Comparison of ENCODE assay signal across 8 cellular contexts in genomic region chr9:130680836-130681768, GRCh38. TPM values are rescaled to one million over a fixed set of nuclear protein-coding genes. Genes with fewer than 3 reads are reported as not detected.
DNase-seq lines count a peak whose midpoint lies in the region; ATAC-seq and TF ChIP-seq lines count a peak whose summit lies in the region.

No MANE protein-coding gene starts in this region.

- H3K9me3 ChIP-seq in CD4-positive, CD25-positive, alpha-beta regulatory T cell (ENCODE audit: control insufficient read depth in 2 of 2, low read length in 2 of 2), result peaks cover 4 to 6% of the 10 kb centered on the region in 2 experiments
- H3K9me3 ChIP-seq in HCT116 (ENCODE audit: control insufficient read depth in 1 of 2, insufficient read depth in 1 of 2, low read depth in 1 of 2, low read length in 2 of 2) (0 out of 4 replicates have a peak, but pooled peaks cover 0 to 4% of the 10 kb centered on the region in 2 experiments), mesodermal cell (ENCODE audit: control insufficient read depth, low read length) (peaks cover 7% of the 10 kb centered on the region)

- no peaks in the 10 kb centered on the region for H3K36me3 Mint-ChIP-seq in CD4-positive, CD25-positive, alpha-beta regulatory T cell
- H3K36me3 Mint-ChIP-seq in activated CD8-positive, alpha-beta T cell treated with anti-CD3 and anti-CD28 coated beads, Interleukin-2, amount 10 ng/mL, durations not matched to agents 7 days and 5 days (ENCODE audit: low read depth), result no peaks in the 10 kb centered on the region
- peaks cover 6% of the 10 kb centered on the region for H3K36me3 Mint-ChIP-seq in effector memory CD8-positive, alpha-beta T cell (ENCODE audit: insufficient read depth)

- peak overlapping the region; percentile 40 to 73 (median 66) for H3K4me3 Mint-ChIP-seq in CD4-positive, CD25-positive, alpha-beta regulatory T cell
- H3K4me3 Mint-ChIP-seq in activated CD8-positive, alpha-beta T cell treated with anti-CD3 and anti-CD28 coated beads, Interleukin-2, amount 10 ng/mL, durations not matched to agents 7 days and 5 days, result peak overlapping the region; percentile 45
- peak overlapping the region; percentile 93 to 99 for H3K4me3 Mint-ChIP-seq in effector memory CD8-positive, alpha-beta T cell

- no peak overlapping the region for H3K27ac ChIP-seq in CD4-positive, CD25-positive, alpha-beta regulatory T cell (ENCODE audit: insufficient read depth, low read length, poor library complexity, severe bottlenecking)
- peak overlapping the region; percentile 78 for H3K27ac ChIP-seq in HCT116 (ENCODE audit: low read depth, low read length)
- no peak overlapping the region for H3K27ac ChIP-seq in mesodermal cell (ENCODE audit: low read depth, low read length, severe bottlenecking)

- peak; percentile 79 for TF ChIP-seq POLR2A in HCT116 (IDR thresholded peaks at IDR 0.05; ENCODE audit: borderline replicate concordance, extremely low read depth, insufficient read depth, insufficient read length)

- H3K9me2 ChIP-seq in HCT116 (ENCODE audit: insufficient read depth), result no peaks in the 10 kb centered on the region

- no peaks in the 10 kb centered on the region for H3K9me3 Mint-ChIP-seq in CD4-positive, CD25-positive, alpha-beta regulatory T cell
- H3K9me3 Mint-ChIP-seq in activated CD8-positive, alpha-beta T cell treated with anti-CD3 and anti-CD28 coated beads, Interleukin-2, amount 10 ng/mL, durations not matched to agents 7 days and 5 days (ENCODE audit: insufficient read depth), result no peaks in the 10 kb centered on the region
- H3K9me3 Mint-ChIP-seq in effector memory CD8-positive, alpha-beta T cell, result no peaks in the 10 kb centered on the region

- no peaks in the 10 kb centered on the region for H3K79me2 ChIP-seq in HCT116 (ENCODE audit: insufficient read depth, low read length)

- TSS peak; percentile 49 for BruUV-seq in HCT116 (replicated peaks; lab: Mats Ljungman, UMichigan)

- no peak for TF ChIP-seq CTCF in HCT116 (IDR thresholded peaks at IDR 0.05 in 2 of 3, conservative IDR thresholded peaks at IDR 0.05 in 1 of 3; ENCODE audit: borderline replicate concordance in 1 of 3, insufficient read depth in 1 of 3, low read depth in 2 of 3, low read length in 2 of 3)

- peaks cover 0 to 16% (median 4%) of the 10 kb centered on the region in 4 donors for H3K4me1 Mint-ChIP-seq in CD4-positive, CD25-positive, alpha-beta regulatory T cell
- H3K4me1 Mint-ChIP-seq in activated CD8-positive, alpha-beta T cell treated with anti-CD3 and anti-CD28 coated beads, Interleukin-2, amount 10 ng/mL, durations not matched to agents 7 days and 5 days (ENCODE audit: low read depth), result peaks cover 6% of the 10 kb centered on the region
- H3K4me1 Mint-ChIP-seq in effector memory CD8-positive, alpha-beta T cell (ENCODE audit: low read depth in 2 of 2), result peaks cover 3 to 4% of the 10 kb centered on the region in 2 donors

- H3K4me3 ChIP-seq in CD4-positive, CD25-positive, alpha-beta regulatory T cell (ENCODE audit: low read depth, low read length), result no peak overlapping the region
- peak overlapping the region; percentile 59 to 62 for H3K4me3 ChIP-seq in HCT116 (replicated peaks in 1 of 2; ENCODE audit: low read depth in 1 of 2, low read length in 2 of 2)
- peak overlapping the region; percentile 38 for H3K4me3 ChIP-seq in mesodermal cell (ENCODE audit: extremely low read depth, insufficient read depth, low read length, poor library complexity, severe bottlenecking)

- no peak overlapping the region for H2AFZ ChIP-seq in HCT116 (ENCODE audit: low read depth, low read length, poor library complexity, severe bottlenecking)

- H3K27ac Mint-ChIP-seq in CD4-positive, CD25-positive, alpha-beta regulatory T cell, result no peak overlapping the region
- no peak overlapping the region for H3K27ac Mint-ChIP-seq in activated CD8-positive, alpha-beta T cell treated with anti-CD3 and anti-CD28 coated beads, Interleukin-2, amount 10 ng/mL, durations not matched to agents 7 days and 5 days
- H3K27ac Mint-ChIP-seq in effector memory CD8-positive, alpha-beta T cell, result no peak overlapping the region

- H3K4me2 ChIP-seq in HCT116 (ENCODE audit: low read length), result peak overlapping the region; percentile 87

- TF ChIP-seq RAD21 in HCT116 (IDR thresholded peaks at IDR 0.05; ENCODE audit: low read depth), result no peak

- no peaks in the 10 kb centered on the region for H3K36me3 ChIP-seq in CD4-positive, CD25-positive, alpha-beta regulatory T cell (ENCODE audit: control insufficient read depth, insufficient read depth, low read length)
- no peaks in the 10 kb centered on the region for H3K36me3 ChIP-seq in HCT116 (ENCODE audit: control insufficient read depth in 1 of 2, insufficient read depth in 2 of 2, low read length in 2 of 2)
- H3K36me3 ChIP-seq in mesodermal cell (ENCODE audit: control insufficient read depth, insufficient read depth, low read length), result no peaks in the 10 kb centered on the region

- intact Hi-C loops in HCT116 (cut with micrococcal nuclease), result no loop called here

- peaks cover 17% of the 10 kb centered on the region for H3K4me1 ChIP-seq in CD4-positive, CD25-positive, alpha-beta regulatory T cell (ENCODE audit: control insufficient read depth, insufficient read depth, low read length, poor library complexity, severe bottlenecking)
- H3K4me1 ChIP-seq in HCT116 (ENCODE audit: control insufficient read depth in 1 of 2, insufficient read depth in 2 of 2, low read length in 2 of 2) (peaks cover 4 to 16% of the 10 kb centered on the region in 2 experiments), mesodermal cell (ENCODE audit: control insufficient read depth, insufficient read depth, low read length, poor library complexity, severe bottlenecking) (no peaks in the 10 kb centered on the region)

- RAD21 ChIA-PET in HCT116 (lab: Charles Lee; ENCODE audit: low non-redundant PET in 1 of 2, low total read pairs in 2 of 2, uncharacterized antibody in 2 of 2, unreplicated experiment in 2 of 2), result interaction anchor here in 1 of 2 experiments (1.1 kb wide), 1 partner anchor 218 kb away, joined by 6 read pairs; no protein-coding TSS in a partner anchor

- WGBS in mesodermal cell (ENCODE audit: insufficient coverage in 2 of 2), 2 experiments, result 4 to 5% methylated on average over 76 to 85 of the region's 116 CpGs

- H4K20me1 ChIP-seq in HCT116 (ENCODE audit: insufficient read depth), result no peaks in the 10 kb centered on the region

- POLR2A ChIA-PET in HCT116 (lab: Charles Lee), result no interaction called here
- POLR2A ChIA-PET in activated CD8-positive, alpha-beta T cell treated with anti-CD3 and anti-CD28 coated beads, Interleukin-2, amount 10 ng/mL, durations not matched to agents 7 days and 5 days (lab: Charles Lee), result interaction anchor here (2.2 kb wide), 1 partner anchor 12 kb away, joined by 6 read pairs; the partner anchor contains the start of gene EXOSC2

- peak overlapping the region; percentile 66 for H3K9ac ChIP-seq in HCT116 (ENCODE audit: low read length)

- peak; percentile 41 to 53 for ATAC-seq in CD4-positive, CD25-positive, alpha-beta regulatory T cell (ENCODE audit: low read depth in 2 of 2)
- ATAC-seq in HCT116 (peak; percentile 76), GM19455 (IDR thresholded peaks at IDR 0.05; ENCODE audit: unreplicated experiment) (no peak)
- ATAC-seq in activated CD8-positive, alpha-beta T cell treated with anti-CD3 and anti-CD28 coated beads, Interleukin-2, amount 10 ng/mL, durations not matched to agents 7 days and 5 days, result peak; percentile 67
- ATAC-seq in effector memory CD8-positive, alpha-beta T cell (replicated peaks), result peak; percentile 66

- CTCF ChIA-PET in HCT116 (lab: Charles Lee), result interaction anchor here (2.2 to 2.6 kb wide), 2 partner anchors 216 to 220 kb away, joined by 16 read pairs; no protein-coding TSS in a partner anchor
- CTCF ChIA-PET in activated CD8-positive, alpha-beta T cell treated with anti-CD3 and anti-CD28 coated beads, Interleukin-2, amount 10 ng/mL, durations not matched to agents 7 days and 5 days (lab: Charles Lee), result interaction anchor here (1.2 to 2.8 kb wide), 7 partner anchors 12 to 227 kb away, joined by 4 to 32 read pairs (median 5); partner anchors contain the start of gene EXOSC2

- DNase-seq in CD4-positive, CD25-positive, alpha-beta regulatory T cell, result peak in 2 of 3 donors; percentile 14 to 58
- DNase-seq in HCT116 (ENCODE audit: low read depth, low spot score), result peak; percentile 81
- peak; percentile 39 for DNase-seq in NCI-H748 treated with DMSO at 0.1 percent for 48 hours (lab: John Stamatoyannopoulos, UW)
- peak; percentile 61 for DNase-seq in activated CD8-positive, alpha-beta T cell treated with anti-CD3 and anti-CD28 coated beads, Interleukin-2, amount 10 ng/mL, durations not matched to agents 7 days and 5 days
- DNase-seq in effector memory CD8-positive, alpha-beta T cell, result peak; percentile 34 to 40 (median 38)
- DNase-seq in stimulated activated CD8-positive, alpha-beta memory T cell treated with anti-CD3 and anti-CD28 coated beads, Interleukin-15, amount 100 ng/mL, for 48 hours (ENCODE audit: low read depth in 2 of 2), result peak; percentile 63 to 65

- H3K27me3 ChIP-seq in CD4-positive, CD25-positive, alpha-beta regulatory T cell (ENCODE audit: control insufficient read depth, insufficient read depth, low read length), result peaks cover 3% of the 10 kb centered on the region
- H3K27me3 ChIP-seq in HCT116 (ENCODE audit: insufficient read depth, low read length), result no peaks in the 10 kb centered on the region

- H3K27me3 Mint-ChIP-seq in CD4-positive, CD25-positive, alpha-beta regulatory T cell, result peaks cover 33% of the 10 kb centered on the region
- H3K27me3 Mint-ChIP-seq in activated CD8-positive, alpha-beta T cell treated with anti-CD3 and anti-CD28 coated beads, Interleukin-2, amount 10 ng/mL, durations not matched to agents 7 days and 5 days (ENCODE audit: low read depth), result peaks cover 21% of the 10 kb centered on the region
- H3K27me3 Mint-ChIP-seq in effector memory CD8-positive, alpha-beta T cell, result peaks cover 5 to 19% of the 10 kb centered on the region in 2 donors

TF ChIP-seq in HCT116, 20 proteins besides CTCF, POLR2A, EP300 and RAD21 (continues in another document):
- TF ChIP-seq TCF7L2 (IDR thresholded peaks at IDR 0.05; ENCODE audit: borderline replicate concordance, extremely low read depth, insufficient read depth, insufficient read length), result peak; percentile 58
- no peak for TF ChIP-seq EZH2 (IDR thresholded peaks at IDR 0.05)

RNA-seq across cellular contexts. Expression of gene EXOSC2, which starts 12.5 kb away (rescaled TPM):
- 47.1 TPM for total RNA-seq in CD4-positive, CD25-positive, alpha-beta regulatory T cell
- 10 to 100 TPM; 24.1 to 30.0 (median 28.5) TPM for polyA plus RNA-seq in CD4-positive, CD25-positive, alpha-beta regulatory T cell
- total RNA-seq in HCT116 (2021; ENCODE audit: unreplicated experiment), result 71.5 TPM
- polyA plus RNA-seq in HCT116 (2012), result 32.8 and 36.2 TPM in 2 replicates
- 10 to 100 TPM; 59.6 to 61.6 TPM for total RNA-seq in activated CD8-positive, alpha-beta T cell treated with anti-CD3 and anti-CD28 coated beads, Interleukin-2, amount 10 ng/mL, durations not matched to agents 7 days and 5 days
- polyA plus RNA-seq in mesodermal cell (2013, experiment 1 of 2), result 20.9 TPM
- 19.2 TPM for polyA plus RNA-seq in mesodermal cell (2013, experiment 2 of 2)

RNA-seq across cellular contexts. Expression of gene PRDM12, which starts 16.7 kb away (rescaled TPM):
- not detected for total RNA-seq in CD4-positive, CD25-positive, alpha-beta regulatory T cell
- polyA plus RNA-seq in CD4-positive, CD25-positive, alpha-beta regulatory T cell, result under 1 TPM in 1 of 4 donors, not detected in 3; 0.10 TPM
- total RNA-seq in HCT116 (2021; ENCODE audit: unreplicated experiment), result 0.54 TPM
- 0.17 and 0.36 TPM in 2 replicates for polyA plus RNA-seq in HCT116 (2012)
- total RNA-seq in activated CD8-positive, alpha-beta T cell treated with anti-CD3 and anti-CD28 coated beads, Interleukin-2, amount 10 ng/mL, durations not matched to agents 7 days and 5 days, result not detected
- polyA plus RNA-seq in mesodermal cell (2013, experiment 1 of 2), result 0.11 TPM
- 0.25 TPM for polyA plus RNA-seq in mesodermal cell (2013, experiment 2 of 2)

Comparison
In these comparisons a context has a peak if more than half of its experiments do, and no peak if none do; other contexts are left out.
1. H3K4me3 Mint-ChIP-seq: peak in every context shown above with its lines; median percentile 96 in effector memory CD8-positive, alpha-beta T cell; 66 in CD4-positive, CD25-positive, alpha-beta regulatory T cell; 45 in activated CD8-positive, alpha-beta T cell treated with anti-CD3 and anti-CD28 coated beads, Interleukin-2, amount 10 ng/mL, durations not matched to agents 7 days and 5 days.